1 cellular context compared by ENCODE assay signal in genomic region chr12:10968765-10969456, GRCh38.
TF ChIP-seq lines count a peak whose summit lies in the region.

No MANE protein-coding gene starts in this region.

TF ChIP-seq in HepG2, 621 proteins besides CTCF, POLR2A, EP300 and RAD21 (continued from another document):
- TF ChIP-seq FOSL1 (CRISPR knock-in tag; IDR thresholded peaks at IDR 0.05; ENCODE audit: borderline replicate concordance): no peak
